Comparison of ENCODE assay signal across 1 cellular context in the genomic region with DNA sequence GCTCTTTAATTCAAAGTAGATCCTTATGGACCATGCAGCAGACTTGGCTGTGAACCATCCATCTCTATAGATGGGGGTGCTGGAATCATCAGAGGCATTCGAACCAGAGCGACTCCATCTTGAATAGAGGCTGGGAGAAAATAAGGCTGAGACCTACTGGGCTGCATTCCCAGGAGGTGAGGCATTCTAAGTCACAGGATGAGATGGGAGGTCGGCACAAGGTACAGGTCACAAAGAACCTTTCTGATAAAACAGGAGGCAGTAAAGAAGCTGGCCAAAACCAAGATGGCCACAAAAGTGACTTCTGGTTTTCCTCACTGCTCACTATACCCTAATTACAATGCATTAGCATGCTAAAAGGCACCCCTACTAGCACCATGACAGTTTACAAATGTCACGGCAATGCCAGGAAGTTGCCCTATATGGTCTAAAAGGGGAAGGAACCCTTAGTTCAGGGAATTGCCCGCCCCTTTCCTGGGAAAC.
A peak's percentile ranks its signal among the peaks of the same experiment; 100 is the strongest.
TF ChIP-seq lines count a peak whose summit lies in the region.

No MANE protein-coding gene starts in this region.

TF ChIP-seq in K562, 482 proteins besides CTCF, POLR2A, EP300 and RAD21 (continued from another document and continues in another):
- TF ChIP-seq, protein P1, sequence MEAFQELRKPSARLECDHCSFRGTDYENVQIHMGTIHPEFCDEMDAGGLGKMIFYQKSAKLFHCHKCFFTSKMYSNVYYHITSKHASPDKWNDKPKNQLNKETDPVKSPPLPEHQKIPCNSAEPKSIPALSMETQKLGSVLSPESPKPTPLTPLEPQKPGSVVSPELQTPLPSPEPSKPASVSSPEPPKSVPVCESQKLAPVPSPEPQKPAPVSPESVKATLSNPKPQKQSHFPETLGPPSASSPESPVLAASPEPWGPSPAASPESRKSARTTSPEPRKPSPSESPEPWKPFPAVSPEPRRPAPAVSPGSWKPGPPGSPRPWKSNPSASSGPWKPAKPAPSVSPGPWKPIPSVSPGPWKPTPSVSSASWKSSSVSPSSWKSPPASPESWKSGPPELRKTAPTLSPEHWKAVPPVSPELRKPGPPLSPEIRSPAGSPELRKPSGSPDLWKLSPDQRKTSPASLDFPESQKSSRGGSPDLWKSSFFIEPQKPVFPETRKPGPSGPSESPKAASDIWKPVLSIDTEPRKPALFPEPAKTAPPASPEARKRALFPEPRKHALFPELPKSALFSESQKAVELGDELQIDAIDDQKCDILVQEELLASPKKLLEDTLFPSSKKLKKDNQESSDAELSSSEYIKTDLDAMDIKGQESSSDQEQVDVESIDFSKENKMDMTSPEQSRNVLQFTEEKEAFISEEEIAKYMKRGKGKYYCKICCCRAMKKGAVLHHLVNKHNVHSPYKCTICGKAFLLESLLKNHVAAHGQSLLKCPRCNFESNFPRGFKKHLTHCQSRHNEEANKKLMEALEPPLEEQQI (IDR thresholded peaks at IDR 0.05) = no peak
- TF ChIP-seq NRF1 (conservative IDR thresholded peaks at IDR 0.05 in 1 of 2, IDR thresholded peaks at IDR 0.05 in 1 of 2) = no peak
- no peak for TF ChIP-seq CBFA2T2 (conservative IDR thresholded peaks at IDR 0.05)
- TF ChIP-seq KLF6 (CRISPR knock-in tag; IDR thresholded peaks at IDR 0.05; ENCODE audit: borderline replicate concordance) = peak; percentile 97
- TF ChIP-seq KDM4B (IDR thresholded peaks at IDR 0.05; ENCODE audit: borderline replicate concordance in 2 of 2, low read depth in 1 of 2) = no peak
- TF ChIP-seq CSDE1 (IDR thresholded peaks at IDR 0.05) = no peak
- TF ChIP-seq, protein P2, sequence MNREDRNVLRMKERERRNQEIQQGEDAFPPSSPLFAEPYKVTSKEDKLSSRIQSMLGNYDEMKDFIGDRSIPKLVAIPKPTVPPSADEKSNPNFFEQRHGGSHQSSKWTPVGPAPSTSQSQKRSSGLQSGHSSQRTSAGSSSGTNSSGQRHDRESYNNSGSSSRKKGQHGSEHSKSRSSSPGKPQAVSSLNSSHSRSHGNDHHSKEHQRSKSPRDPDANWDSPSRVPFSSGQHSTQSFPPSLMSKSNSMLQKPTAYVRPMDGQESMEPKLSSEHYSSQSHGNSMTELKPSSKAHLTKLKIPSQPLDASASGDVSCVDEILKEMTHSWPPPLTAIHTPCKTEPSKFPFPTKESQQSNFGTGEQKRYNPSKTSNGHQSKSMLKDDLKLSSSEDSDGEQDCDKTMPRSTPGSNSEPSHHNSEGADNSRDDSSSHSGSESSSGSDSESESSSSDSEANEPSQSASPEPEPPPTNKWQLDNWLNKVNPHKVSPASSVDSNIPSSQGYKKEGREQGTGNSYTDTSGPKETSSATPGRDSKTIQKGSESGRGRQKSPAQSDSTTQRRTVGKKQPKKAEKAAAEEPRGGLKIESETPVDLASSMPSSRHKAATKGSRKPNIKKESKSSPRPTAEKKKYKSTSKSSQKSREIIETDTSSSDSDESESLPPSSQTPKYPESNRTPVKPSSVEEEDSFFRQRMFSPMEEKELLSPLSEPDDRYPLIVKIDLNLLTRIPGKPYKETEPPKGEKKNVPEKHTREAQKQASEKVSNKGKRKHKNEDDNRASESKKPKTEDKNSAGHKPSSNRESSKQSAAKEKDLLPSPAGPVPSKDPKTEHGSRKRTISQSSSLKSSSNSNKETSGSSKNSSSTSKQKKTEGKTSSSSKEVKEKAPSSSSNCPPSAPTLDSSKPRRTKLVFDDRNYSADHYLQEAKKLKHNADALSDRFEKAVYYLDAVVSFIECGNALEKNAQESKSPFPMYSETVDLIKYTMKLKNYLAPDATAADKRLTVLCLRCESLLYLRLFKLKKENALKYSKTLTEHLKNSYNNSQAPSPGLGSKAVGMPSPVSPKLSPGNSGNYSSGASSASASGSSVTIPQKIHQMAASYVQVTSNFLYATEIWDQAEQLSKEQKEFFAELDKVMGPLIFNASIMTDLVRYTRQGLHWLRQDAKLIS (CRISPR knock-in tag; IDR thresholded peaks at IDR 0.05) = no peak
- TF ChIP-seq SIN3B (IDR thresholded peaks at IDR 0.05; ENCODE audit: low read depth) = no peak
- TF ChIP-seq, protein P3, sequence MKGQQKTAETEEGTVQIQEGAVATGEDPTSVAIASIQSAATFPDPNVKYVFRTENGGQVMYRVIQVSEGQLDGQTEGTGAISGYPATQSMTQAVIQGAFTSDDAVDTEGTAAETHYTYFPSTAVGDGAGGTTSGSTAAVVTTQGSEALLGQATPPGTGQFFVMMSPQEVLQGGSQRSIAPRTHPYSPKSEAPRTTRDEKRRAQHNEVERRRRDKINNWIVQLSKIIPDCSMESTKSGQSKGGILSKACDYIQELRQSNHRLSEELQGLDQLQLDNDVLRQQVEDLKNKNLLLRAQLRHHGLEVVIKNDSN (CRISPR knock-in tag; IDR thresholded peaks at IDR 0.05) = no peak
- no peak for TF ChIP-seq SNRNP70 (optimal IDR thresholded peaks at IDR 0.05; ENCODE audit: low read depth, low read length)
- no peak for TF ChIP-seq EGR1 (conservative IDR thresholded peaks at IDR 0.05)
- TF ChIP-seq, protein P4, sequence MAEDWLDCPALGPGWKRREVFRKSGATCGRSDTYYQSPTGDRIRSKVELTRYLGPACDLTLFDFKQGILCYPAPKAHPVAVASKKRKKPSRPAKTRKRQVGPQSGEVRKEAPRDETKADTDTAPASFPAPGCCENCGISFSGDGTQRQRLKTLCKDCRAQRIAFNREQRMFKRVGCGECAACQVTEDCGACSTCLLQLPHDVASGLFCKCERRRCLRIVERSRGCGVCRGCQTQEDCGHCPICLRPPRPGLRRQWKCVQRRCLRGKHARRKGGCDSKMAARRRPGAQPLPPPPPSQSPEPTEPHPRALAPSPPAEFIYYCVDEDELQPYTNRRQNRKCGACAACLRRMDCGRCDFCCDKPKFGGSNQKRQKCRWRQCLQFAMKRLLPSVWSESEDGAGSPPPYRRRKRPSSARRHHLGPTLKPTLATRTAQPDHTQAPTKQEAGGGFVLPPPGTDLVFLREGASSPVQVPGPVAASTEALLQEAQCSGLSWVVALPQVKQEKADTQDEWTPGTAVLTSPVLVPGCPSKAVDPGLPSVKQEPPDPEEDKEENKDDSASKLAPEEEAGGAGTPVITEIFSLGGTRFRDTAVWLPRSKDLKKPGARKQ (CRISPR knock-in tag; IDR thresholded peaks at IDR 0.05) = no peak
- TF ChIP-seq, protein P5, sequence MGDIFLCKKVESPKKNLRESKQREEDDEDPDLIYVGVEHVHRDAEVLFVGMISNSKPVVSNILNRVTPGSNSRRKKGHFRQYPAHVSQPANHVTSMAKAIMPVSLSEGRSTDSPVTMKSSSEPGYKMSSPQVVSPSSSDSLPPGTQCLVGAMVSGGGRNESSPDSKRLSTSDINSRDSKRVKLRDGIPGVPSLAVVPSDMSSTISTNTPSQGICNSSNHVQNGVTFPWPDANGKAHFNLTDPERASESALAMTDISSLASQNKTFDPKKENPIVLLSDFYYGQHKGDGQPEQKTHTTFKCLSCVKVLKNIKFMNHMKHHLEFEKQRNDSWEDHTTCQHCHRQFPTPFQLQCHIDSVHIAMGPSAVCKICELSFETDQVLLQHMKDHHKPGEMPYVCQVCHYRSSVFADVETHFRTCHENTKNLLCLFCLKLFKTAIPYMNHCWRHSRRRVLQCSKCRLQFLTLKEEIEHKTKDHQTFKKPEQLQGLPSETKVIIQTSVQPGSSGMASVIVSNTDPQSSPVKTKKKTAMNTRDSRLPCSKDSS (IDR thresholded peaks at IDR 0.05; ENCODE audit: low read depth, partially characterized antibody) = no peak
- peak; percentile 79; the same call in 1 of the 2 replicates for TF ChIP-seq GTF2A2 (tag; IDR thresholded peaks at IDR 0.05)
- TF ChIP-seq NCOA4 (IDR thresholded peaks at IDR 0.05; ENCODE audit: partially characterized antibody) = no peak
- TF ChIP-seq, protein P6, sequence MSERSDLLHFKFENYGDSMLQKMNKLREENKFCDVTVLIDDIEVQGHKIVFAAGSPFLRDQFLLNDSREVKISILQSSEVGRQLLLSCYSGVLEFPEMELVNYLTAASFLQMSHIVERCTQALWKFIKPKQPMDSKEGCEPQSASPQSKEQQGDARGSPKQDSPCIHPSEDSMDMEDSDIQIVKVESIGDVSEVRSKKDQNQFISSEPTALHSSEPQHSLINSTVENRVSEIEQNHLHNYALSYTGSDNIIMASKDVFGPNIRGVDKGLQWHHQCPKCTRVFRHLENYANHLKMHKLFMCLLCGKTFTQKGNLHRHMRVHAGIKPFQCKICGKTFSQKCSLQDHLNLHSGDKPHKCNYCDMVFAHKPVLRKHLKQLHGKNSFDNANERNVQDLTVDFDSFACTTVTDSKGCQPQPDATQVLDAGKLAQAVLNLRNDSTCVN (CRISPR knock-in tag; IDR thresholded peaks at IDR 0.05) = peak; percentile 18; the same call in 1 of the 2 replicates
- TF ChIP-seq BCOR (IDR thresholded peaks at IDR 0.05) = no peak
- TF ChIP-seq, protein P7, sequence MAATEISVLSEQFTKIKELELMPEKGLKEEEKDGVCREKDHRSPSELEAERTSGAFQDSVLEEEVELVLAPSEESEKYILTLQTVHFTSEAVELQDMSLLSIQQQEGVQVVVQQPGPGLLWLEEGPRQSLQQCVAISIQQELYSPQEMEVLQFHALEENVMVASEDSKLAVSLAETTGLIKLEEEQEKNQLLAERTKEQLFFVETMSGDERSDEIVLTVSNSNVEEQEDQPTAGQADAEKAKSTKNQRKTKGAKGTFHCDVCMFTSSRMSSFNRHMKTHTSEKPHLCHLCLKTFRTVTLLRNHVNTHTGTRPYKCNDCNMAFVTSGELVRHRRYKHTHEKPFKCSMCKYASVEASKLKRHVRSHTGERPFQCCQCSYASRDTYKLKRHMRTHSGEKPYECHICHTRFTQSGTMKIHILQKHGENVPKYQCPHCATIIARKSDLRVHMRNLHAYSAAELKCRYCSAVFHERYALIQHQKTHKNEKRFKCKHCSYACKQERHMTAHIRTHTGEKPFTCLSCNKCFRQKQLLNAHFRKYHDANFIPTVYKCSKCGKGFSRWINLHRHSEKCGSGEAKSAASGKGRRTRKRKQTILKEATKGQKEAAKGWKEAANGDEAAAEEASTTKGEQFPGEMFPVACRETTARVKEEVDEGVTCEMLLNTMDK (IDR thresholded peaks at IDR 0.05; ENCODE audit: borderline replicate concordance, insufficient read depth, low read depth, low read length, poor library complexity, severe bottlenecking) = no peak
- TF ChIP-seq, protein P8, sequence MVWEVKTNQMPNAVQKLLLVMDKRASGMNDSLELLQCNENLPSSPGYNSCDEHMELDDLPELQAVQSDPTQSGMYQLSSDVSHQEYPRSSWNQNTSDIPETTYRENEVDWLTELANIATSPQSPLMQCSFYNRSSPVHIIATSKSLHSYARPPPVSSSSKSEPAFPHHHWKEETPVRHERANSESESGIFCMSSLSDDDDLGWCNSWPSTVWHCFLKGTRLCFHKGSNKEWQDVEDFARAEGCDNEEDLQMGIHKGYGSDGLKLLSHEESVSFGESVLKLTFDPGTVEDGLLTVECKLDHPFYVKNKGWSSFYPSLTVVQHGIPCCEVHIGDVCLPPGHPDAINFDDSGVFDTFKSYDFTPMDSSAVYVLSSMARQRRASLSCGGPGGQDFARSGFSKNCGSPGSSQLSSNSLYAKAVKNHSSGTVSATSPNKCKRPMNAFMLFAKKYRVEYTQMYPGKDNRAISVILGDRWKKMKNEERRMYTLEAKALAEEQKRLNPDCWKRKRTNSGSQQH (CRISPR knock-in tag; IDR thresholded peaks at IDR 0.05) = no peak
- TF ChIP-seq THRAP3 (IDR thresholded peaks at IDR 0.05; ENCODE audit: borderline replicate concordance) = no peak
- TF ChIP-seq BRF1 (IDR thresholded peaks at IDR 0.05; ENCODE audit: borderline replicate concordance, extremely low read depth, insufficient read length) = no peak
- no peak for TF ChIP-seq KDM5B (IDR thresholded peaks at IDR 0.05; ENCODE audit: insufficient replicate concordance, low read depth, low read length)
- TF ChIP-seq ZNF197 (CRISPR knock-in tag; IDR thresholded peaks at IDR 0.05; ENCODE audit: low read depth) = peak; percentile 85
- no peak for TF ChIP-seq YBX1 (IDR thresholded peaks at IDR 0.05)
- TF ChIP-seq CEBPB (tag; IDR thresholded peaks at IDR 0.05) = no peak
- no peak for TF ChIP-seq RBM39 (optimal IDR thresholded peaks at IDR 0.05; ENCODE audit: low read depth, low read length)
- no peak for TF ChIP-seq POU5F1 (IDR thresholded peaks at IDR 0.05; ENCODE audit: borderline replicate concordance, low read depth, low read length, partially characterized antibody)
- TF ChIP-seq GATAD2B (IDR thresholded peaks at IDR 0.05; ENCODE audit: borderline replicate concordance) = no peak
- no peak for TF ChIP-seq CBX8 (IDR thresholded peaks at IDR 0.05; ENCODE audit: borderline replicate concordance, extremely low read depth, low read depth, low read length, poor library complexity, severe bottlenecking)
- TF ChIP-seq RBM14 (IDR thresholded peaks at IDR 0.05; ENCODE audit: borderline replicate concordance, insufficient read depth, low read depth, low read length) = no peak
- no peak for TF ChIP-seq FOSL1 (tag; conservative IDR thresholded peaks at IDR 0.05)
- no peak for TF ChIP-seq KLF16 (IDR thresholded peaks at IDR 0.05)
- TF ChIP-seq HDAC2 (IDR thresholded peaks at IDR 0.05) = no peak
- no peak for TF ChIP-seq RFX7 (CRISPR knock-in tag; IDR thresholded peaks at IDR 0.05)
- no peak for TF ChIP-seq FOXA1 (IDR thresholded peaks at IDR 0.05; ENCODE audit: borderline replicate concordance)
- no peak for TF ChIP-seq HMGN3 (IDR thresholded peaks at IDR 0.05; ENCODE audit: borderline replicate concordance, extremely low read depth, insufficient read length, low read depth, low read length)
- TF ChIP-seq DMBX1 (CRISPR knock-in tag; IDR thresholded peaks at IDR 0.05; ENCODE audit: borderline replicate concordance) = no peak
- TF ChIP-seq MEF2D (tag; conservative IDR thresholded peaks at IDR 0.05; ENCODE audit: low read depth) = peak; percentile 87; the same call in 1 of the 2 replicates
- no peak for TF ChIP-seq TARDBP (IDR thresholded peaks at IDR 0.05)
- TF ChIP-seq MAZ (CRISPR knock-in tag; conservative IDR thresholded peaks at IDR 0.05 in 1 of 2, IDR thresholded peaks at IDR 0.05 in 1 of 2) = peak in 1 of 2 experiments; percentile 74; a peak in 1 of 4 replicates
- TF ChIP-seq CCNT2 (IDR thresholded peaks at IDR 0.05; ENCODE audit: borderline replicate concordance, extremely low read depth, insufficient read length, low read depth, low read length) = no peak
- no peak for TF ChIP-seq RB1 (IDR thresholded peaks at IDR 0.05; ENCODE audit: low read depth)
- TF ChIP-seq ZFP30 (CRISPR knock-in tag; IDR thresholded peaks at IDR 0.05; ENCODE audit: borderline replicate concordance) = no peak
- peak; percentile 87 for TF ChIP-seq E2F3 (CRISPR knock-in tag; IDR thresholded peaks at IDR 0.05)
- TF ChIP-seq MXI1 (IDR thresholded peaks at IDR 0.05; ENCODE audit: low read depth, low read length) = no peak
- TF ChIP-seq, protein P9, sequence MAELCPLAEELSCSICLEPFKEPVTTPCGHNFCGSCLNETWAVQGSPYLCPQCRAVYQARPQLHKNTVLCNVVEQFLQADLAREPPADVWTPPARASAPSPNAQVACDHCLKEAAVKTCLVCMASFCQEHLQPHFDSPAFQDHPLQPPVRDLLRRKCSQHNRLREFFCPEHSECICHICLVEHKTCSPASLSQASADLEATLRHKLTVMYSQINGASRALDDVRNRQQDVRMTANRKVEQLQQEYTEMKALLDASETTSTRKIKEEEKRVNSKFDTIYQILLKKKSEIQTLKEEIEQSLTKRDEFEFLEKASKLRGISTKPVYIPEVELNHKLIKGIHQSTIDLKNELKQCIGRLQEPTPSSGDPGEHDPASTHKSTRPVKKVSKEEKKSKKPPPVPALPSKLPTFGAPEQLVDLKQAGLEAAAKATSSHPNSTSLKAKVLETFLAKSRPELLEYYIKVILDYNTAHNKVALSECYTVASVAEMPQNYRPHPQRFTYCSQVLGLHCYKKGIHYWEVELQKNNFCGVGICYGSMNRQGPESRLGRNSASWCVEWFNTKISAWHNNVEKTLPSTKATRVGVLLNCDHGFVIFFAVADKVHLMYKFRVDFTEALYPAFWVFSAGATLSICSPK (IDR thresholded peaks at IDR 0.05; ENCODE audit: borderline replicate concordance) = no peak
